In genomic region chr15:94080416-94080815, GRCh38 we compare ENCODE assay signal across 11 cellular contexts.
A peak's percentile ranks its signal among the peaks of the same experiment; 100 is the strongest.
DNase-seq lines count a peak whose midpoint lies in the region; ATAC-seq, FAIRE-seq and TF ChIP-seq lines count a peak whose summit lies in the region.
"Had no signal": no experiment of that assay in that cellular context is flagged by ENCODE, and none has a peak within 500 bp of the region (broad histone marks: within the 10 kb centered on the region; RNA-seq: fewer than 3 reads in every experiment).

No MANE protein-coding gene starts in this region.

- peak in 1 of 2 donors; percentile 73 for TF ChIP-seq EP300 in tibial nerve (IDR thresholded peaks at IDR 0.05)

- no peak for FAIRE-seq in small intestine (lab: Jason Lieb, UNC)

- H3K27ac Mint-ChIP-seq in activated CD4-positive, alpha-beta T cell treated with anti-CD3 and anti-CD28 coated beads for 36 hours, result no peak overlapping the region
- no peak overlapping the region for H3K27ac Mint-ChIP-seq in activated CD4-positive, alpha-beta T cell treated with anti-CD3 and anti-CD28 coated beads, Interleukin-2, amount 10 ng/mL, durations not matched to agents 24 days and 14 days
- H3K27ac Mint-ChIP-seq in glutamatergic neuron (ENCODE audit: unreplicated experiment), result peak overlapping the region; percentile 88

- peak overlapping the region; percentile 16 for H3K4me3 ChIP-seq in SJSA1
- no peak overlapping the region for H3K4me3 ChIP-seq in tibial nerve
- no peak overlapping the region for H3K4me3 ChIP-seq in small intestine (ENCODE audit: low read depth in 1 of 2, low read length in 2 of 2)

- no peaks in the 10 kb centered on the region for H3K9me3 Mint-ChIP-seq in activated CD4-positive, alpha-beta T cell treated with anti-CD3 and anti-CD28 coated beads for 36 hours (ENCODE audit: low read depth)
- no peaks in the 10 kb centered on the region for H3K9me3 Mint-ChIP-seq in activated CD4-positive, alpha-beta T cell treated with anti-CD3 and anti-CD28 coated beads, Interleukin-2, amount 10 ng/mL, durations not matched to agents 24 days and 14 days
- peaks cover 6% of the 10 kb centered on the region for H3K9me3 Mint-ChIP-seq in glutamatergic neuron (ENCODE audit: unreplicated experiment)

- CTCF ChIA-PET in activated CD4-positive, alpha-beta T cell treated with anti-CD3 and anti-CD28 coated beads for 36 hours (lab: Charles Lee), result interaction anchor here (0.7 kb wide), 1 partner anchor 13 kb away, joined by 3 read pairs; no protein-coding TSS in a partner anchor

- peaks cover 60% of the 10 kb centered on the region for H3K4me1 ChIP-seq in SJSA1 (replicated peaks)
- H3K4me1 ChIP-seq in tibial nerve, result peaks cover 0 to 46% (median 12%) of the 10 kb centered on the region in 4 donors
- no peaks in the 10 kb centered on the region for H3K4me1 ChIP-seq in small intestine (ENCODE audit: control insufficient read depth in 2 of 2, insufficient read depth in 1 of 2, low read depth in 1 of 2, low read length in 1 of 2)

- H3K4me1 Mint-ChIP-seq in activated CD4-positive, alpha-beta T cell treated with anti-CD3 and anti-CD28 coated beads for 36 hours, result no peaks in the 10 kb centered on the region
- H3K4me1 Mint-ChIP-seq in activated CD4-positive, alpha-beta T cell treated with anti-CD3 and anti-CD28 coated beads, Interleukin-2, amount 10 ng/mL, durations not matched to agents 24 days and 14 days, result no peaks in the 10 kb centered on the region
- H3K4me1 Mint-ChIP-seq in glutamatergic neuron (ENCODE audit: low read depth, unreplicated experiment), result peaks cover 47% of the 10 kb centered on the region

- TF ChIP-seq CTCF in glutamatergic neuron (IDR thresholded peaks at IDR 0.05; ENCODE audit: partially characterized antibody, unreplicated experiment) (no peak), tibial nerve (IDR thresholded peaks at IDR 0.05) (no peak)

- no peak overlapping the region for H3K4me3 Mint-ChIP-seq in activated CD4-positive, alpha-beta T cell treated with anti-CD3 and anti-CD28 coated beads for 36 hours
- no peak overlapping the region for H3K4me3 Mint-ChIP-seq in activated CD4-positive, alpha-beta T cell treated with anti-CD3 and anti-CD28 coated beads, Interleukin-2, amount 10 ng/mL, durations not matched to agents 24 days and 14 days
- peak overlapping the region; percentile 67 for H3K4me3 Mint-ChIP-seq in glutamatergic neuron (ENCODE audit: unreplicated experiment)
- H3K4me3 Mint-ChIP-seq: nephron had no signal

- H3K27me3 ChIP-seq in SJSA1 (replicated peaks), result no peaks in the 10 kb centered on the region
- no peaks in the 10 kb centered on the region for H3K27me3 ChIP-seq in tibial nerve
- no peaks in the 10 kb centered on the region for H3K27me3 ChIP-seq in small intestine (ENCODE audit: control insufficient read depth in 2 of 2, insufficient read depth in 2 of 2, low read length in 2 of 2)

- H3K27me3 Mint-ChIP-seq in activated CD4-positive, alpha-beta T cell treated with anti-CD3 and anti-CD28 coated beads for 36 hours, result no peaks in the 10 kb centered on the region
- peaks cover 2% of the 10 kb centered on the region for H3K27me3 Mint-ChIP-seq in activated CD4-positive, alpha-beta T cell treated with anti-CD3 and anti-CD28 coated beads, Interleukin-2, amount 10 ng/mL, durations not matched to agents 24 days and 14 days
- peaks cover 5% of the 10 kb centered on the region for H3K27me3 Mint-ChIP-seq in glutamatergic neuron (ENCODE audit: unreplicated experiment)

- no peak for ATAC-seq in activated CD4-positive, alpha-beta T cell treated with anti-CD3 and anti-CD28 coated beads for 36 hours
- no peak for ATAC-seq in GM18907 (IDR thresholded peaks at IDR 0.05; ENCODE audit: unreplicated experiment)
- no peak for ATAC-seq in HG03432 (IDR thresholded peaks at IDR 0.05; ENCODE audit: unreplicated experiment)

- no peaks in the 10 kb centered on the region for H3K9me3 ChIP-seq in SJSA1 (replicated peaks)
- H3K9me3 ChIP-seq in tibial nerve, result no peaks in the 10 kb centered on the region
- no peaks in the 10 kb centered on the region for H3K9me3 ChIP-seq in small intestine (ENCODE audit: control insufficient read depth, low read depth)

- intact Hi-C loops in activated CD4-positive, alpha-beta T cell treated with anti-CD3 and anti-CD28 coated beads for 36 hours (cut with DNase I, micrococcal nuclease), result no loop called here
- intact Hi-C loops in activated CD4-positive, alpha-beta T cell treated with anti-CD3 and anti-CD28 coated beads, Interleukin-2, amount 10 ng/mL, durations not matched to agents 24 days and 14 days (cut with micrococcal nuclease), result no loop called here

- no peak for TF ChIP-seq POLR2A in tibial nerve (IDR thresholded peaks at IDR 0.05)

- POLR2A ChIA-PET in activated CD4-positive, alpha-beta T cell treated with anti-CD3 and anti-CD28 coated beads for 36 hours (lab: Charles Lee), result no interaction called here

- DNase-seq in activated CD4-positive, alpha-beta T cell treated with anti-CD3 and anti-CD28 coated beads for 36 hours, result peak; percentile 6
- no peak for DNase-seq in activated CD4-positive, alpha-beta T cell treated with anti-CD3 and anti-CD28 coated beads, Interleukin-2, amount 10 ng/mL, durations not matched to agents 24 days and 14 days
- DNase-seq in SJSA1 (ENCODE audit: low read depth in 1 of 2, low spot score in 2 of 2), result peak; percentile 86 to 89
- DNase-seq in glutamatergic neuron, result peak; percentile 69
- peak; percentile 51 to 74 for DNase-seq in tibial nerve (ENCODE audit: low spot score in 2 of 2)
- no peak for DNase-seq in small intestine
- DNase-seq: ACHN, head of caudate nucleus had no signal

- no peaks in the 10 kb centered on the region for H3K36me3 Mint-ChIP-seq in activated CD4-positive, alpha-beta T cell treated with anti-CD3 and anti-CD28 coated beads for 36 hours (ENCODE audit: low read depth)
- no peaks in the 10 kb centered on the region for H3K36me3 Mint-ChIP-seq in activated CD4-positive, alpha-beta T cell treated with anti-CD3 and anti-CD28 coated beads, Interleukin-2, amount 10 ng/mL, durations not matched to agents 24 days and 14 days (ENCODE audit: low read depth)
- no peaks in the 10 kb centered on the region for H3K36me3 Mint-ChIP-seq in glutamatergic neuron (ENCODE audit: unreplicated experiment)

- WGBS in tibial nerve, 2 donors, result 41 to 52% methylated on average over 8 of the region's 8 CpGs
- WGBS in small intestine, 3 donors, result 31 to 56% (median 54%) methylated on average over 8 of the region's 8 CpGs

- no peaks in the 10 kb centered on the region for H3K36me3 ChIP-seq in SJSA1
- no peaks in the 10 kb centered on the region for H3K36me3 ChIP-seq in tibial nerve
- H3K36me3 ChIP-seq in small intestine (ENCODE audit: control insufficient read depth in 2 of 2, insufficient read depth in 2 of 2, low read length in 2 of 2), result no peaks in the 10 kb centered on the region

- peak overlapping the region; percentile 80 for H3K27ac ChIP-seq in SJSA1
- H3K27ac ChIP-seq in tibial nerve, result peak overlapping the region in 2 of 4 donors; percentile 56 to 80
- no peak overlapping the region for H3K27ac ChIP-seq in small intestine (ENCODE audit: low read depth in 1 of 2, low read length in 1 of 2)

Comparison
In these comparisons a context has a peak if more than half of its experiments do, and no peak if none do; other contexts are left out.
1. DNase-seq: peak in activated CD4-positive, alpha-beta T cell treated with anti-CD3 and anti-CD28 coated beads for 36 hours (single experiment), SJSA1 (2 of 2), glutamatergic neuron (single experiment) and tibial nerve (2 of 2); none in activated CD4-positive, alpha-beta T cell treated with anti-CD3 and anti-CD28 coated beads, Interleukin-2, amount 10 ng/mL, durations not matched to agents 24 days and 14 days (single experiment) and small intestine (single experiment).